29 cellular contexts compared by ENCODE assay signal in the genomic region with DNA sequence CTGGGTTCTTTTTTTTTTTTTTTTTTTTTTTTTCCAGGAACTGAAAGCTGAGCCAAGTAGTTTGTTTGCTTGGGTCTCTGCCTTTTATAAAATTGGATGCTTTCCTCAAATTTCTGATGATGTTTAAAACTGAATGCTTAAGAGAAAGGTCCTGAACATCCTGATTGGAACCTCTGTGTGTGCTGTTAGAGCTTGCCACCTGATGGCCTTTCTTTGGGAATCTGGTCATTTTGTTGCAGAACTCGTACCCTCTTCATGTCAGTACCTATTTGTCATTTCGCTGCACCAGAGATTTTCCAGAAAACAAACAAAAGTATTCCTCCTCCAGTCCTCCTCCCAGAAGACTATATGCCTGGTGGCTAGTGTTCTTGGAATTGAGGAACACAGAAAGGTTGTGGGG.
"Had no signal": no experiment of that assay in that cellular context is flagged by ENCODE, and none has a peak within 500 bp of the region (broad histone marks: within the 10 kb centered on the region; RNA-seq: fewer than 3 reads in every experiment).

No MANE protein-coding gene starts in this region.

- H3K9me3 ChIP-seq: pancreas, prostate gland, sigmoid colon, tibial nerve, uterus had no signal

- DNase-seq: hippocampal formation; kidney glomerular epithelial cell; left cardiac atrium; left ventricle myocardium superior; mesendoderm; naive B cell; natural killer cell; nephron progenitor cell; pancreas; posterior cingulate gyrus; retina; right cardiac atrium; sigmoid colon; small intestine; stimulated activated CD4-positive, alpha-beta T cell treated with anti-CD3 and anti-CD28 coated beads, Interleukin-1b, Interleukin-23, amount 100 ng/mL, for 48 hours; stimulated activated CD4-positive, alpha-beta T cell treated with anti-CD3 and anti-CD28 coated beads, Interleukin-2, amount 100 ng/mL, for 48 hours; stimulated activated CD4-positive, alpha-beta T cell treated with anti-CD3 and anti-CD28 coated beads, Interleukin-4, amount 100 ng/mL, for 4 hours; stimulated activated CD8-positive, alpha-beta memory T cell treated with anti-CD3 and anti-CD28 coated beads, Interleukin-4, amount 100 ng/mL, for 48 hours; stimulated activated naive CD4-positive, alpha-beta T cell treated with Interleukin-2 at 50 U/mL for 16 hours; stimulated activated naive CD8-positive, alpha-beta T cell treated with anti-CD3 and anti-CD28 coated beads, Interleukin-15, amount 100 ng/mL, for 72 hours; substantia nigra; uterus had no signal

- H3K4me3 ChIP-seq: lung, neural progenitor cell, pancreas, prostate gland, sigmoid colon, tibial nerve, uterus had no signal

- H3K9ac ChIP-seq: neural progenitor cell had no signal

- H3K27me3 ChIP-seq: neural progenitor cell, pancreas, sigmoid colon, tibial nerve, uterus had no signal

- H3K4me1 ChIP-seq: neural progenitor cell, pancreas, prostate gland, tibial nerve, uterus had no signal

- H2AFZ ChIP-seq: neural progenitor cell had no signal

- FAIRE-seq: keratinocyte, pancreas, small intestine had no signal

- ATAC-seq: left cardiac atrium; left lobe of liver; left ventricle myocardium superior; natural killer cell; pancreas; right cardiac atrium; stimulated activated memory B cell treated with anti-CD40 and anti-IgM and Interleukin-4, amounts not matched to agents 10 μg/mL and 1 μg/mL and 100 μg/mL, for 72 hours; stimulated activated naive CD8-positive, alpha-beta T cell treated with anti-CD3 and anti-CD28 coated beads, Interleukin-15, amount 100 ng/mL, for 72 hours had no signal

- H3K27ac ChIP-seq: neural progenitor cell, pancreas, prostate gland, sigmoid colon, tibial nerve, uterus had no signal

- H3K4me2 ChIP-seq: neural progenitor cell had no signal

- H3K36me3 ChIP-seq: neural progenitor cell, pancreas, prostate gland, sigmoid colon, tibial nerve, uterus had no signal
